Comparison of ENCODE assay signal across 21 cellular contexts in the genomic region with DNA sequence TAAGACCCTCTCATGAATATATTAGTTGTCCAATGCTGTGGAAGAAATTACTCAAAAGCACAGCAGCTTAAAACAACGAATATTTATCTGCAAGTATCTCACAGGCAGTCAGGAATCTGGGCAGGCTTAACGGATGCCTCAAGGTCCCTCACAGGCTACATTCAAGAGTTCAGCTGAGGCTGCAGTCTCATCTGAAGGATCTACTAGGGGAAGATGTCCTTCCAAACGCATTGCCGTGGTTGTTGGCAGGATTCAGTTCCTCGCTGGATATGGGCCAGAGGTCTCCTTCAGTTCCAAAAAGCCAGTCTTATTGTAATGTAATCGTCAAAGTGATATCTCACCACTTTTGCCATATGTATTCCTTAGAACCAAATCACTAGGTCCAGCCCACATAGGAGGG.
"Had no signal": no experiment of that assay in that cellular context is flagged by ENCODE, and none has a peak within 500 bp of the region (broad histone marks: within the 10 kb centered on the region; RNA-seq: fewer than 3 reads in every experiment).

No MANE protein-coding gene starts in this region.

- H3K4me1 ChIP-seq: colonic mucosa, uterus had no signal

- DNase-seq: activated CD4-positive, alpha-beta memory T cell treated with anti-CD3 and anti-CD28 coated beads for 36 hours; activated CD4-positive, alpha-beta T cell treated with anti-CD3 and anti-CD28 coated beads for 36 hours; activated CD8-positive, alpha-beta memory T cell treated with anti-CD3 and anti-CD28 coated beads, Interleukin-2, amount 10 ng/mL, durations not matched to agents 7 days and 5 days; activated naive CD4-positive, alpha-beta T cell treated with anti-CD3 and anti-CD28 coated beads, Interleukin-2, amount 10 ng/mL, durations not matched to agents 7 days and 5 days; activated T-cell treated with anti-CD3 and anti-CD28 coated beads, Interleukin-2, amount 50 U/mL, for 24 hours; caudate nucleus; colonic mucosa; esophagus squamous epithelium; foreskin melanocyte; immature natural killer cell; mesendoderm; posterior cingulate gyrus; retina; stimulated activated CD4-positive, alpha-beta T cell treated with anti-CD3 and anti-CD28 coated beads, Interleukin-15, amount 100 ng/mL, for 24 hours; stimulated activated CD4-positive, alpha-beta T cell treated with anti-CD3 and anti-CD28 coated beads, Interleukin-4, amount 100 ng/mL, for 1 hour; stimulated activated naive B cell treated with anti-CD40 and anti-IgM and Interleukin-4, amounts not matched to agents 10 μg/mL and 1 μg/mL and 100 μg/mL, for 72 hours; T-helper 17 cell; tibial artery; uterus had no signal

- H3K27ac ChIP-seq: colonic mucosa, esophagus squamous epithelium, tibial artery, uterus had no signal

- H3K9me3 ChIP-seq: colonic mucosa, esophagus squamous epithelium, tibial artery, uterus had no signal

- ATAC-seq: activated CD4-positive, alpha-beta T cell treated with anti-CD3 and anti-CD28 coated beads for 36 hours; activated CD8-positive, alpha-beta memory T cell treated with anti-CD3 and anti-CD28 coated beads, Interleukin-2, amount 10 ng/mL, durations not matched to agents 7 days and 5 days; natural killer cell treated with Interleukin-12 subunit alpha and Interleukin-12 subunit beta and Interleukin-15 and Interleukin-18, amount 100 ng/mL, for 72 hours; stimulated activated naive B cell treated with anti-CD40 and anti-IgM and Interleukin-4, amounts not matched to agents 10 μg/mL and 1 μg/mL and 100 μg/mL, for 72 hours; T-helper 17 cell had no signal

- H3K27me3 ChIP-seq: colonic mucosa, esophagus squamous epithelium, tibial artery, uterus had no signal

- H3K4me3 ChIP-seq: colonic mucosa, esophagus squamous epithelium, skin epidermis, tibial artery, uterus had no signal

- H3K36me3 ChIP-seq: colonic mucosa, esophagus squamous epithelium, tibial artery, uterus had no signal
